Comparison of ENCODE assay signal across 1 cellular context in genomic region chr2:37665622-37666362, GRCh38.
TF ChIP-seq lines count a peak whose summit lies in the region.

No MANE protein-coding gene starts in this region.

TF ChIP-seq in GM12878, 131 proteins besides CTCF, POLR2A, EP300 and RAD21 (continued from another document):
- TF ChIP-seq NBN (IDR thresholded peaks at IDR 0.05) = no peak
- no peak for TF ChIP-seq RFX5 (IDR thresholded peaks at IDR 0.05; ENCODE audit: low read depth, low read length)
- TF ChIP-seq YY1 (IDR thresholded peaks at IDR 0.05; ENCODE audit: low read depth, low read length) = no peak
- TF ChIP-seq POLR2AphosphoS5 (IDR thresholded peaks at IDR 0.05; ENCODE audit: low read length) = 0 out of 2 replicates have a peak, but pooled peaks have one; percentile 1
- no peak for TF ChIP-seq CEBPB (IDR thresholded peaks at IDR 0.05; ENCODE audit: borderline replicate concordance in 1 of 2, low read depth in 2 of 2, low read length in 2 of 2)
- TF ChIP-seq POLR2AphosphoS2 (IDR thresholded peaks at IDR 0.05; ENCODE audit: low read depth, low read length) = peak; percentile 48; the same call in 1 of the 2 replicates
- no peak for TF ChIP-seq BCL11A (IDR thresholded peaks at IDR 0.05; ENCODE audit: low read depth, low read length)
- TF ChIP-seq CHD1 (IDR thresholded peaks at IDR 0.05; ENCODE audit: low read depth, low read length) = no peak
- TF ChIP-seq HDAC2 (IDR thresholded peaks at IDR 0.05) = no peak
- no peak for TF ChIP-seq NRF1 (conservative IDR thresholded peaks at IDR 0.05; ENCODE audit: low read depth, low read length)
- TF ChIP-seq, protein P1, sequence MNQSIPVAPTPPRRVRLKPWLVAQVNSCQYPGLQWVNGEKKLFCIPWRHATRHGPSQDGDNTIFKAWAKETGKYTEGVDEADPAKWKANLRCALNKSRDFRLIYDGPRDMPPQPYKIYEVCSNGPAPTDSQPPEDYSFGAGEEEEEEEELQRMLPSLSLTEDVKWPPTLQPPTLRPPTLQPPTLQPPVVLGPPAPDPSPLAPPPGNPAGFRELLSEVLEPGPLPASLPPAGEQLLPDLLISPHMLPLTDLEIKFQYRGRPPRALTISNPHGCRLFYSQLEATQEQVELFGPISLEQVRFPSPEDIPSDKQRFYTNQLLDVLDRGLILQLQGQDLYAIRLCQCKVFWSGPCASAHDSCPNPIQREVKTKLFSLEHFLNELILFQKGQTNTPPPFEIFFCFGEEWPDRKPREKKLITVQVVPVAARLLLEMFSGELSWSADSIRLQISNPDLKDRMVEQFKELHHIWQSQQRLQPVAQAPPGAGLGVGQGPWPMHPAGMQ (IDR thresholded peaks at IDR 0.05; ENCODE audit: borderline replicate concordance) = no peak
- TF ChIP-seq LARP7 (IDR thresholded peaks at IDR 0.05) = no peak
- no peak for TF ChIP-seq SREBF1 (IDR thresholded peaks at IDR 0.05; ENCODE audit: low read length)
